ENCODE assay signal across 22 cellular contexts in genomic region chr5:173567548-173567947, GRCh38. TPM values are rescaled to one million over a fixed set of nuclear protein-coding genes. Genes with fewer than 3 reads are reported as not detected.
DNase-seq lines count a peak whose midpoint lies in the region; FAIRE-seq and TF ChIP-seq lines count a peak whose summit lies in the region.
"Had no signal": no experiment of that assay in that cellular context is flagged by ENCODE, and none has a peak within 500 bp of the region (broad histone marks: within the 10 kb centered on the region; RNA-seq: fewer than 3 reads in every experiment).

No MANE protein-coding gene starts in this region.

- no peak overlapping the region for H3K9ac ChIP-seq in astrocyte (ENCODE audit: low read length)

- H3K4me3 ChIP-seq in astrocyte (ENCODE audit: insufficient read depth, low read depth, low read length), result no peak overlapping the region
- no peak overlapping the region for H3K4me3 ChIP-seq in fibroblast of the aortic adventitia (ENCODE audit: low read depth, low read length)
- H3K4me3 ChIP-seq: left ventricle myocardium inferior, upper lobe of right lung had no signal

- no peak for TF ChIP-seq CTCF in astrocyte (IDR thresholded peaks at IDR 0.05; ENCODE audit: insufficient read depth, low read depth, low read length)
- no peak for TF ChIP-seq CTCF in fibroblast of the aortic adventitia (IDR thresholded peaks at IDR 0.05; ENCODE audit: insufficient read depth, low read length)

- peaks cover 14% of the 10 kb centered on the region for H3K27me3 Mint-ChIP-seq in astrocyte (ENCODE audit: low read depth, unreplicated experiment)

- no peak overlapping the region for H3K4me3 Mint-ChIP-seq in astrocyte (ENCODE audit: unreplicated experiment)
- H3K4me3 Mint-ChIP-seq: activated CD4-positive, alpha-beta T cell treated with anti-CD3 and anti-CD28 coated beads, Interleukin-2, amount 10 ng/mL, durations not matched to agents 7 days and 5 days; activated naive CD8-positive, alpha-beta T cell treated with anti-CD3 and anti-CD28 coated beads, Interleukin-2, amount 10 ng/mL, durations not matched to agents 7 days and 5 days; activated T-cell treated with anti-CD3 and anti-CD28 coated beads, Interleukin-2, amount 50 U/mL, for 24 hours; CD8-positive, alpha-beta T cell; naive thymus-derived CD4-positive, alpha-beta T cell; stimulated activated memory B cell treated with anti-CD40 and anti-IgM and Interleukin-4, amounts not matched to agents 10 μg/mL and 1 μg/mL and 100 μg/mL, for 72 hours had no signal

- no peak for FAIRE-seq in astrocyte (lab: Jason Lieb, UNC)
- FAIRE-seq: G401.6 had no signal

- H3K4me2 ChIP-seq in astrocyte (ENCODE audit: low read length), result peak overlapping the region; percentile 9

- H3K36me3 ChIP-seq in astrocyte (ENCODE audit: insufficient read depth, low read length), result no peaks in the 10 kb centered on the region
- H3K36me3 ChIP-seq: left ventricle myocardium inferior, upper lobe of right lung had no signal

- no peak overlapping the region for H3K27ac Mint-ChIP-seq in astrocyte (ENCODE audit: unreplicated experiment)
- H3K27ac Mint-ChIP-seq: activated CD4-positive, alpha-beta T cell treated with anti-CD3 and anti-CD28 coated beads, Interleukin-2, amount 10 ng/mL, durations not matched to agents 7 days and 5 days; activated naive CD8-positive, alpha-beta T cell treated with anti-CD3 and anti-CD28 coated beads, Interleukin-2, amount 10 ng/mL, durations not matched to agents 7 days and 5 days; activated T-cell treated with anti-CD3 and anti-CD28 coated beads, Interleukin-2, amount 50 U/mL, for 24 hours; CD8-positive, alpha-beta T cell; naive thymus-derived CD4-positive, alpha-beta T cell; stimulated activated memory B cell treated with anti-CD40 and anti-IgM and Interleukin-4, amounts not matched to agents 10 μg/mL and 1 μg/mL and 100 μg/mL, for 72 hours had no signal

- no peaks in the 10 kb centered on the region for H4K20me1 ChIP-seq in astrocyte (ENCODE audit: insufficient read depth, low read length)

- peaks cover 6% of the 10 kb centered on the region for H3K4me1 ChIP-seq in astrocyte (ENCODE audit: insufficient read depth, low read length)
- H3K4me1 ChIP-seq: upper lobe of right lung had no signal

- H3K79me2 ChIP-seq in astrocyte (ENCODE audit: insufficient read depth, low read length), result no peaks in the 10 kb centered on the region

- DNase-seq in NCI-H345 (lab: John Stamatoyannopoulos, UW), result peak; percentile 19
- DNase-seq in NCI-H345 treated with DMSO at 0.1 percent for 48 hours (lab: John Stamatoyannopoulos, UW; ENCODE audit: unreplicated experiment), result no peak
- DNase-seq in astrocyte (ENCODE audit: low read depth), result peak; percentile 12
- peak; percentile 46 for DNase-seq in fibroblast of the aortic adventitia (ENCODE audit: low read depth)
- DNase-seq in mucosa of gallbladder (ENCODE audit: low spot score), result no peak
- DNase-seq in T-helper 1 cell, result no peak
- DNase-seq in stimulated activated CD4-positive, alpha-beta T cell treated with anti-CD3 and anti-CD28 coated beads, Interleukin-12 subunit alpha, Interleukin-12 subunit beta, amount 100 ng/mL, for 4 hours, result no peak
- DNase-seq in activated T-cell treated with anti-CD3 and anti-CD28 coated beads for 4 hours, result no peak
- DNase-seq: 8988T; activated CD4-positive, alpha-beta T cell treated with anti-CD3 and anti-CD28 coated beads, Interleukin-2, amount 10 ng/mL, durations not matched to agents 7 days and 5 days; activated naive CD8-positive, alpha-beta T cell treated with anti-CD3 and anti-CD28 coated beads, Interleukin-2, amount 10 ng/mL, durations not matched to agents 7 days and 5 days; activated T-cell treated with anti-CD3 and anti-CD28 coated beads, Interleukin-2, amount 50 U/mL, for 24 hours; CD8-positive, alpha-beta T cell; left ventricle myocardium inferior; naive thymus-derived CD4-positive, alpha-beta T cell; NCI-H1417 treated with DMSO at 0.1 percent for 48 hours; NCI-H524 treated with DMSO at 0.1 percent for 48 hours; right cardiac atrium; T-helper 2 cell; upper lobe of right lung had no signal

- no peak overlapping the region for H2AFZ ChIP-seq in astrocyte (ENCODE audit: low read depth, low read length)

- no peak overlapping the region for H3K27ac ChIP-seq in astrocyte (ENCODE audit: low read depth, low read length)
- H3K27ac ChIP-seq: left ventricle myocardium inferior, upper lobe of right lung had no signal

- peaks cover 2% of the 10 kb centered on the region for H3K36me3 Mint-ChIP-seq in astrocyte (ENCODE audit: low read depth, unreplicated experiment)
- H3K36me3 Mint-ChIP-seq: activated naive CD8-positive, alpha-beta T cell treated with anti-CD3 and anti-CD28 coated beads, Interleukin-2, amount 10 ng/mL, durations not matched to agents 7 days and 5 days; CD8-positive, alpha-beta T cell; stimulated activated memory B cell treated with anti-CD40 and anti-IgM and Interleukin-4, amounts not matched to agents 10 μg/mL and 1 μg/mL and 100 μg/mL, for 72 hours had no signal

- no peaks in the 10 kb centered on the region for H3K27me3 ChIP-seq in astrocyte (ENCODE audit: insufficient read depth, low read length)

- no peaks in the 10 kb centered on the region for H3K9me3 ChIP-seq in astrocyte (ENCODE audit: insufficient read depth, low read depth, low read length)
- H3K9me3 ChIP-seq: upper lobe of right lung had no signal

- peaks cover 2% of the 10 kb centered on the region for H3K4me1 Mint-ChIP-seq in astrocyte (ENCODE audit: low read depth, unreplicated experiment)
- H3K4me1 Mint-ChIP-seq: activated CD4-positive, alpha-beta T cell treated with anti-CD3 and anti-CD28 coated beads, Interleukin-2, amount 10 ng/mL, durations not matched to agents 7 days and 5 days; activated naive CD8-positive, alpha-beta T cell treated with anti-CD3 and anti-CD28 coated beads, Interleukin-2, amount 10 ng/mL, durations not matched to agents 7 days and 5 days had no signal

- peaks cover 22% of the 10 kb centered on the region for H3K9me3 Mint-ChIP-seq in astrocyte (ENCODE audit: unreplicated experiment)
- H3K9me3 Mint-ChIP-seq: activated T-cell treated with anti-CD3 and anti-CD28 coated beads, Interleukin-2, amount 50 U/mL, for 24 hours had no signal

RNA-seq across cellular contexts. Expression of gene BOD1, which starts 48.9 kb away (rescaled TPM):
- total RNA-seq in astrocyte (66.1 and 76.8 TPM in 2 replicates), fibroblast of the aortic adventitia (ENCODE audit: low replicate concordance) (63.7 and 68.9 TPM in 2 replicates), mucosa of gallbladder (37.7 TPM)

Comparison
In these comparisons a context has a peak if more than half of its experiments do, and no peak if none do; other contexts are left out.
1. DNase-seq: peak in NCI-H345 (single experiment), astrocyte (single experiment) and fibroblast of the aortic adventitia (single experiment); none in NCI-H345 treated with DMSO at 0.1 percent for 48 hours (single experiment), mucosa of gallbladder (single experiment), T-helper 1 cell (0 of 5), stimulated activated CD4-positive, alpha-beta T cell treated with anti-CD3 and anti-CD28 coated beads, Interleukin-12 subunit alpha, Interleukin-12 subunit beta, amount 100 ng/mL, for 4 hours (single experiment) and activated T-cell treated with anti-CD3 and anti-CD28 coated beads for 4 hours (single experiment).